In genomic region chr3:143726727-143727126, GRCh38 we compare ENCODE assay signal across 16 cellular contexts.
A peak's percentile ranks its signal among the peaks of the same experiment; 100 is the strongest.
DNase-seq lines count a peak whose midpoint lies in the region; ATAC-seq and TF ChIP-seq lines count a peak whose summit lies in the region.
"Had no signal": no experiment of that assay in that cellular context is flagged by ENCODE, and none has a peak within 500 bp of the region (broad histone marks: within the 10 kb centered on the region; RNA-seq: fewer than 3 reads in every experiment).

No MANE protein-coding gene starts in this region.

- WGBS in GM23248 (ENCODE audit: low coverage in 1 of 2, low lambda C conversion rate in 2 of 2, missing lambda C conversion rate in 2 of 2), 2 experiments = 15 to 19% methylated on average over 1 of the region's 1 CpG

- peaks cover 21% of the 10 kb centered on the region for H3F3A ChIP-seq in GM23248 (ENCODE audit: insufficient read depth)

- intact Hi-C loops in upper lobe of right lung (cut with DNase I) = no loop called here

- peaks cover 23% of the 10 kb centered on the region for H3K4me1 ChIP-seq in GM23248 (ENCODE audit: insufficient read depth)
- H3K4me1 ChIP-seq in upper lobe of right lung = no peaks in the 10 kb centered on the region
- H3K4me1 ChIP-seq: Caco-2 had no signal

- H3K4me3 ChIP-seq in GM23248 = peak overlapping the region; percentile 36
- no peak overlapping the region for H3K4me3 ChIP-seq in kidney epithelial cell (ENCODE audit: low read depth, low read length)
- no peak overlapping the region for H3K4me3 ChIP-seq in upper lobe of right lung

- H3K27ac ChIP-seq in GM23248 (peak overlapping the region; percentile 15), upper lobe of right lung (no peak overlapping the region)
- H3K27ac ChIP-seq: HL-60 had no signal

- H3K4me2 ChIP-seq in GM23248 (ENCODE audit: unreplicated experiment) = peak overlapping the region; percentile 74

- no peaks in the 10 kb centered on the region for H3K9me2 ChIP-seq in GM23248 (ENCODE audit: insufficient read depth)

- H3K79me2 ChIP-seq in GM23248 (ENCODE audit: insufficient read depth) = no peaks in the 10 kb centered on the region

- no peak for ATAC-seq in upper lobe of right lung
- ATAC-seq: HCT116, Panc1, Right ventricle myocardium inferior had no signal

- no peaks in the 10 kb centered on the region for H4K20me1 ChIP-seq in GM23248 (ENCODE audit: insufficient read depth)

- H2AFZ ChIP-seq in GM23248 = no peak overlapping the region

- peak; percentile 44 for DNase-seq in GM23248
- peak; percentile 1 for DNase-seq in amniotic epithelial cell (ENCODE audit: low read depth)
- DNase-seq in kidney epithelial cell (ENCODE audit: low read depth) = peak; percentile 19
- peak; percentile 32 for DNase-seq in stromal cell of bone marrow (ENCODE audit: low read depth)
- no peak for DNase-seq in NCI-H2081 (lab: John Stamatoyannopoulos, UW)
- DNase-seq in Kasumi-1 (lab: John Stamatoyannopoulos, UW) = no peak
- DNase-seq in upper lobe of right lung = no peak
- DNase-seq: Caco-2; CD4-positive, CD25-positive, alpha-beta regulatory T cell; DMS53; NCI-H2081 treated with DMSO at 0.1 percent for 48 hours; NCI-H510A treated with DMSO at 0.1 percent for 48 hours had no signal

- H3K36me3 ChIP-seq in GM23248 (ENCODE audit: low read depth) (no peaks in the 10 kb centered on the region), kidney epithelial cell (ENCODE audit: control insufficient read depth, insufficient read depth, low read length) (no peaks in the 10 kb centered on the region), upper lobe of right lung (no peaks in the 10 kb centered on the region)

- no peaks in the 10 kb centered on the region for H3K9me3 ChIP-seq in GM23248 (ENCODE audit: low read depth)
- H3K9me3 ChIP-seq in upper lobe of right lung = no peaks in the 10 kb centered on the region
- H3K9me3 ChIP-seq: Caco-2 had no signal

- TF ChIP-seq CTCF in kidney epithelial cell (IDR thresholded peaks at IDR 0.05; ENCODE audit: insufficient read depth, low read length, poor library complexity, severe bottlenecking) (no peak), upper lobe of right lung (IDR thresholded peaks at IDR 0.05) (no peak)

- H3K27me3 ChIP-seq in GM23248 (replicated peaks; ENCODE audit: insufficient read depth) (no peaks in the 10 kb centered on the region), kidney epithelial cell (ENCODE audit: control insufficient read depth, insufficient read depth, low read length) (no peaks in the 10 kb centered on the region), upper lobe of right lung (no peaks in the 10 kb centered on the region)

- in situ Hi-C loops in GM23248 (cut with MboI) = no loop called here

- no peak overlapping the region for H3K9ac ChIP-seq in GM23248

Comparison
In these comparisons a context has a peak if more than half of its experiments do, and no peak if none do; other contexts are left out.
1. DNase-seq: peak in GM23248 (single experiment), amniotic epithelial cell (single experiment), kidney epithelial cell (single experiment) and stromal cell of bone marrow (single experiment); none in NCI-H2081 (0 of 2), Kasumi-1 (0 of 2) and upper lobe of right lung (single experiment).